1 cellular context compared by ENCODE assay signal in genomic region chr4:126265880-126266279, GRCh38.
TF ChIP-seq lines count a peak whose summit lies in the region.

No MANE protein-coding gene starts in this region.

TF ChIP-seq in SK-N-SH, 30 proteins besides CTCF, POLR2A, EP300 and RAD21 (continued from another document):
- no peak for TF ChIP-seq IRF3 (IDR thresholded peaks at IDR 0.05; ENCODE audit: low read depth, low read length)
- no peak for TF ChIP-seq MXI1 (IDR thresholded peaks at IDR 0.05; ENCODE audit: low read depth, low read length)
- TF ChIP-seq EZH2phosphoT487 (IDR thresholded peaks at IDR 0.05; ENCODE audit: borderline replicate concordance, low read depth), result no peak
- no peak for TF ChIP-seq SIN3A (IDR thresholded peaks at IDR 0.05; ENCODE audit: borderline replicate concordance, low read depth, low read length)
- TF ChIP-seq MEF2A (IDR thresholded peaks at IDR 0.05; ENCODE audit: borderline replicate concordance, low read depth), result no peak
- no peak for TF ChIP-seq ZBTB33 (IDR thresholded peaks at IDR 0.05; ENCODE audit: borderline replicate concordance, low read depth)
- TF ChIP-seq TEAD4 (IDR thresholded peaks at IDR 0.05; ENCODE audit: borderline replicate concordance, insufficient read depth), result no peak
- no peak for TF ChIP-seq NRF1 (IDR thresholded peaks at IDR 0.05; ENCODE audit: low read depth, low read length)
- peak; percentile 19; the same call in 1 of the 2 replicates for TF ChIP-seq PBX3 (IDR thresholded peaks at IDR 0.05)
- no peak for TF ChIP-seq FOXM1 (IDR thresholded peaks at IDR 0.05; ENCODE audit: low read depth)
- TF ChIP-seq SMC3 (IDR thresholded peaks at IDR 0.05; ENCODE audit: low read depth, low read length), result no peak
- no peak for TF ChIP-seq RXRA (IDR thresholded peaks at IDR 0.05; ENCODE audit: borderline replicate concordance, low read depth)
- TF ChIP-seq ELF1 (IDR thresholded peaks at IDR 0.05), result no peak
- no peak for TF ChIP-seq MAX (IDR thresholded peaks at IDR 0.05; ENCODE audit: low read depth)
